11 cellular contexts compared by ENCODE assay signal in genomic region chr9:98191210-98191609, GRCh38. TPM values are rescaled to one million over a fixed set of nuclear protein-coding genes. Genes with fewer than 3 reads are reported as not detected.
DNase-seq lines count a peak whose midpoint lies in the region; ATAC-seq, FAIRE-seq and TF ChIP-seq lines count a peak whose summit lies in the region.
"Had no signal": no experiment of that assay in that cellular context is flagged by ENCODE, and none has a peak within 500 bp of the region (broad histone marks: within the 10 kb centered on the region; RNA-seq: fewer than 3 reads in every experiment).

No MANE protein-coding gene starts in this region.

- no peaks in the 10 kb centered on the region for H3K36me3 Mint-ChIP-seq in activated T-cell treated with anti-CD3 and anti-CD28 coated beads, Interleukin-2, amount 50 U/mL, for 24 hours (ENCODE audit: low read depth)
- no peaks in the 10 kb centered on the region for H3K36me3 Mint-ChIP-seq in activated naive CD8-positive, alpha-beta T cell

- no peak for TF ChIP-seq CTCF in psoas muscle (IDR thresholded peaks at IDR 0.05)

- DNase-seq in activated T-cell treated with anti-CD3 and anti-CD28 coated beads, Interleukin-2, amount 50 U/mL, for 24 hours: peak; percentile 34
- DNase-seq in activated T-cell treated with anti-CD3 and anti-CD28 coated beads, Interleukin-2, amount 50 U/mL, for 1 hour: no peak
- DNase-seq in islet precursor cell (peak; percentile 79), GM12891 (ENCODE audit: insufficient read length, low spot score) (no peak), psoas muscle (no peak), foreskin melanocyte (no peak)
- DNase-seq: NCI-H2171, SJCRH30 had no signal

- no peak overlapping the region for H3K27ac Mint-ChIP-seq in activated T-cell treated with anti-CD3 and anti-CD28 coated beads, Interleukin-2, amount 50 U/mL, for 24 hours
- H3K27ac Mint-ChIP-seq in activated naive CD8-positive, alpha-beta T cell: no peak overlapping the region

- no peak for TF ChIP-seq POLR2A in GM12891 (IDR thresholded peaks at IDR 0.05; ENCODE audit: low read depth, low read length)

- no peaks in the 10 kb centered on the region for H3K27me3 ChIP-seq in thymus (ENCODE audit: control insufficient read depth, insufficient read depth)
- H3K27me3 ChIP-seq in psoas muscle (ENCODE audit: insufficient read depth in 3 of 3, low read length in 2 of 3): peaks cover 0 to 4% (median 0%) of the 10 kb centered on the region in 3 donors
- H3K27me3 ChIP-seq: dorsolateral prefrontal cortex, SJCRH30 had no signal

- peaks cover 42% of the 10 kb centered on the region for H3K4me1 Mint-ChIP-seq in activated T-cell treated with anti-CD3 and anti-CD28 coated beads, Interleukin-2, amount 50 U/mL, for 24 hours (ENCODE audit: low read depth)
- H3K4me1 Mint-ChIP-seq in activated naive CD8-positive, alpha-beta T cell (ENCODE audit: low read depth): peaks cover 39% of the 10 kb centered on the region

- peak overlapping the region; percentile 80 for H3K4me3 ChIP-seq in thymus (ENCODE audit: low read length)
- no peak overlapping the region for H3K4me3 ChIP-seq in psoas muscle
- H3K4me3 ChIP-seq: SJCRH30 had no signal

- H3K27me3 Mint-ChIP-seq in activated T-cell treated with anti-CD3 and anti-CD28 coated beads, Interleukin-2, amount 50 U/mL, for 24 hours: no peaks in the 10 kb centered on the region
- no peaks in the 10 kb centered on the region for H3K27me3 Mint-ChIP-seq in activated naive CD8-positive, alpha-beta T cell

- H3K4me1 ChIP-seq in thymus (ENCODE audit: control insufficient read depth, insufficient read depth, low read length) (peaks cover 13% of the 10 kb centered on the region), psoas muscle (peaks cover 4% of the 10 kb centered on the region)

- peak overlapping the region; percentile 78 for H3K4me3 Mint-ChIP-seq in activated T-cell treated with anti-CD3 and anti-CD28 coated beads, Interleukin-2, amount 50 U/mL, for 24 hours
- peak overlapping the region; percentile 69 for H3K4me3 Mint-ChIP-seq in activated naive CD8-positive, alpha-beta T cell

- no peak for FAIRE-seq in GM12891 (lab: Jason Lieb, UNC)

- intact Hi-C loops in psoas muscle (cut with DNase I): no loop called here

- WGBS in thymus: 90% methylated on average over 5 of the region's 5 CpGs
- 81 to 89% (median 83%) methylated on average over 5 of the region's 5 CpGs for WGBS in psoas muscle, 3 donors

- ATAC-seq in psoas muscle: no peak

- no peaks in the 10 kb centered on the region for H3K9me3 ChIP-seq in thymus (ENCODE audit: control insufficient read depth)
- H3K9me3 ChIP-seq in psoas muscle: no peaks in the 10 kb centered on the region
- H3K9me3 ChIP-seq: SJCRH30 had no signal

- H3K27ac ChIP-seq in thymus (ENCODE audit: low read depth) (no peak overlapping the region), psoas muscle (no peak overlapping the region)
- H3K27ac ChIP-seq: SJCRH30 had no signal

- H3K36me3 ChIP-seq in thymus (ENCODE audit: control insufficient read depth, insufficient read depth) (peaks cover 4% of the 10 kb centered on the region), psoas muscle (ENCODE audit: insufficient read depth in 1 of 2, low read depth in 1 of 2) (no peaks in the 10 kb centered on the region)
- H3K36me3 ChIP-seq: SJCRH30 had no signal

- no peaks in the 10 kb centered on the region for H3K9me3 Mint-ChIP-seq in activated T-cell treated with anti-CD3 and anti-CD28 coated beads, Interleukin-2, amount 50 U/mL, for 24 hours
- no peaks in the 10 kb centered on the region for H3K9me3 Mint-ChIP-seq in activated naive CD8-positive, alpha-beta T cell (ENCODE audit: low read depth)

TF ChIP-seq in GM12891, 5 proteins besides CTCF, POLR2A, EP300 and RAD21:
- no peak for TF ChIP-seq POU2F2 (IDR thresholded peaks at IDR 0.05; ENCODE audit: low read depth, low read length)
- TF ChIP-seq PAX5 (IDR thresholded peaks at IDR 0.05; ENCODE audit: insufficient read depth, low read length, severe bottlenecking): no peak
- no peak for TF ChIP-seq SPI1 (IDR thresholded peaks at IDR 0.05; ENCODE audit: low read depth, low read length)
- no peak for TF ChIP-seq TAF1 (IDR thresholded peaks at IDR 0.05; ENCODE audit: low read depth, low read length)
- no peak for TF ChIP-seq POLR2AphosphoS5 (IDR thresholded peaks at IDR 0.05; ENCODE audit: low read depth, low read length)

RNA-seq across cellular contexts. Expression of gene CORO2A, which starts 1.2 kb away (rescaled TPM):
- polyA plus RNA-seq in thymus (7.5 TPM), psoas muscle (under 1 TPM; 0.09 to 0.22 (median 0.11) TPM)
- 0.65 TPM for polyA plus RNA-seq in GM12891 (2012; ENCODE audit: low read depth, missing spikeins)
- under 1 TPM; 0.10 to 0.30 (median 0.12) TPM for total RNA-seq in psoas muscle

Comparison
In these comparisons a context has a peak if more than half of its experiments do, and no peak if none do; other contexts are left out.
1. DNase-seq: peak in activated T-cell treated with anti-CD3 and anti-CD28 coated beads, Interleukin-2, amount 50 U/mL, for 24 hours (single experiment) and islet precursor cell (single experiment); none in activated T-cell treated with anti-CD3 and anti-CD28 coated beads, Interleukin-2, amount 50 U/mL, for 1 hour (single experiment), GM12891 (single experiment), psoas muscle (0 of 2) and foreskin melanocyte (single experiment).